1 cellular context compared by ENCODE assay signal in genomic region chr10:124952123-124952522, GRCh38.
TF ChIP-seq lines count a peak whose summit lies in the region.

No MANE protein-coding gene starts in this region.

TF ChIP-seq in HEK293, 187 proteins besides CTCF, POLR2A, EP300 and RAD21 (continued from another document and continues in another):
- TF ChIP-seq PRDM2 (tag by site-specific recombination; IDR thresholded peaks at IDR 0.05; ENCODE audit: borderline replicate concordance) (no peak), RBAK (tag by site-specific recombination; IDR thresholded peaks at IDR 0.05) (no peak), ZNF350 (tag by site-specific recombination; IDR thresholded peaks at IDR 0.05) (no peak), INSM2 (tag by site-specific recombination; IDR thresholded peaks at IDR 0.05) (0 out of 2 replicates have a peak, but pooled peaks have one; percentile 47), ZNF548 (tag by site-specific recombination; IDR thresholded peaks at IDR 0.05) (no peak), ZBTB48 (tag by site-specific recombination; IDR thresholded peaks at IDR 0.05) (no peak), ZNF2 (tag by site-specific recombination; IDR thresholded peaks at IDR 0.05) (no peak), ZNF777 (tag by site-specific recombination; IDR thresholded peaks at IDR 0.05; ENCODE audit: borderline replicate concordance) (no peak), ZFP69B (tag by site-specific recombination; IDR thresholded peaks at IDR 0.05) (no peak), GLI2 (tag by site-specific recombination; IDR thresholded peaks at IDR 0.05; ENCODE audit: borderline replicate concordance, low read depth) (no peak), ZNF121 (tag by site-specific recombination; IDR thresholded peaks at IDR 0.05) (no peak), KLF7 (tag by site-specific recombination; IDR thresholded peaks at IDR 0.05; ENCODE audit: borderline replicate concordance) (peak; percentile 26; the same call in 1 of the 2 replicates), ZNF324 (tag by site-specific recombination; IDR thresholded peaks at IDR 0.05) (no peak), ZNF221 (tag by site-specific recombination; IDR thresholded peaks at IDR 0.05; ENCODE audit: borderline replicate concordance) (no peak), ZNF211 (tag by site-specific recombination; IDR thresholded peaks at IDR 0.05; ENCODE audit: low read depth) (no peak), ZNF473 (tag by site-specific recombination; IDR thresholded peaks at IDR 0.05) (no peak), ZBTB26 (tag by site-specific recombination; optimal IDR thresholded peaks at IDR 0.05) (no peak), ZNF335 (tag by site-specific recombination; conservative IDR thresholded peaks at IDR 0.05) (no peak), ZNF704 (tag by site-specific recombination; IDR thresholded peaks at IDR 0.05) (no peak), ZBTB21 (tag by site-specific recombination; IDR thresholded peaks at IDR 0.05) (no peak), KLF10 (tag by site-specific recombination; IDR thresholded peaks at IDR 0.05) (no peak), ZNF394 (tag by site-specific recombination; IDR thresholded peaks at IDR 0.05; ENCODE audit: borderline replicate concordance) (peak; percentile 92), ZNF23 (tag by site-specific recombination; IDR thresholded peaks at IDR 0.05; ENCODE audit: borderline replicate concordance) (no peak), KLF17 (tag by site-specific recombination; IDR thresholded peaks at IDR 0.05) (no peak), BCL11B (tag by site-specific recombination; IDR thresholded peaks at IDR 0.05; ENCODE audit: low read depth) (peak; percentile 79; the same call in 1 of the 2 replicates), KLF8 (tag by site-specific recombination; IDR thresholded peaks at IDR 0.05) (0 out of 2 replicates have a peak, but pooled peaks have one; percentile 21), ZNF560 (tag by site-specific recombination; IDR thresholded peaks at IDR 0.05; ENCODE audit: borderline replicate concordance) (no peak), MZF1 (tag by site-specific recombination; IDR thresholded peaks at IDR 0.05; ENCODE audit: borderline replicate concordance) (peak; percentile 37; the same call in 1 of the 2 replicates), ZNF274 (IDR thresholded peaks at IDR 0.05; ENCODE audit: low read length) (no peak), ZNF274 (tag by site-specific recombination; IDR thresholded peaks at IDR 0.05; ENCODE audit: borderline replicate concordance) (no peak), ZNF830 (tag by site-specific recombination; IDR thresholded peaks at IDR 0.05; ENCODE audit: low read depth) (no peak), ZNF155 (tag by site-specific recombination; IDR thresholded peaks at IDR 0.05) (no peak), PRDM4 (tag by site-specific recombination; IDR thresholded peaks at IDR 0.05) (peak; percentile 59; the same call in 1 of the 2 replicates), KLF16 (tag by site-specific recombination; IDR thresholded peaks at IDR 0.05) (0 out of 2 replicates have a peak, but pooled peaks have one; percentile 66), ZNF692 (tag by site-specific recombination; IDR thresholded peaks at IDR 0.05) (0 out of 2 replicates have a peak, but pooled peaks have one; percentile 27), ZNF776 (tag by site-specific recombination; IDR thresholded peaks at IDR 0.05; ENCODE audit: borderline replicate concordance) (no peak), SALL2 (tag by site-specific recombination; IDR thresholded peaks at IDR 0.05; ENCODE audit: borderline replicate concordance) (no peak), OVOL3 (tag by site-specific recombination; IDR thresholded peaks at IDR 0.05) (peak; percentile 36; the same call in 1 of the 2 replicates), ZNF18 (tag by site-specific recombination; IDR thresholded peaks at IDR 0.05) (peak; percentile 50; the same call in 1 of the 2 replicates), AEBP2 (tag by site-specific recombination; IDR thresholded peaks at IDR 0.05; ENCODE audit: borderline replicate concordance) (no peak)
